ENCODE assay signal across 26 cellular contexts in the genomic region with DNA sequence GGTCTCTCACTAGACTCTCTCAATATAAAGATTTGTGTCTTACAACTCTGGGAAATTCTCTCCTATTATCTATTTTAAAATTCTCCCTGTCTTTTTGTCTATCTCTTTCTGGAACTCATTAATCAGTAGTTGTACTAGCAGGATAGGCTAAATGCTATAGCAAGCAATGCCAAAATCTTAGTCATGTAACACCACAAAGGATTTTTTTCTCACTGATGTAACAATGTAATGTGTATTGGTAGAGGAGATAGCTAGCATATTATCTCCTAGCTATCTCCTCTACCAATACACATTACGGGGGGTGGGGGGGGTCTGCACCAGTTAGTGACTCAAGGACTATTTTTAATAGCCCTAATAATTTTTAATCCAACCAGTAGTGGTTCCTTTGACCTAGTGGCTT.
"Had no signal": no experiment of that assay in that cellular context is flagged by ENCODE, and none has a peak within 500 bp of the region (broad histone marks: within the 10 kb centered on the region; RNA-seq: fewer than 3 reads in every experiment).

No MANE protein-coding gene starts in this region.

- H3K27ac ChIP-seq: left lung, ovary, right atrium auricular region, right lobe of liver, stomach, thyroid gland, transverse colon, upper lobe of right lung had no signal

- H3K27me3 Mint-ChIP-seq: natural killer cell treated with Interleukin-12 subunit alpha and Interleukin-12 subunit beta and Interleukin-15 and Interleukin-18, amount 100 ng/mL, for 72 hours; progenitor cell of endocrine pancreas; stimulated activated naive B cell treated with anti-CD40 and anti-IgM and Interleukin-4, amounts not matched to agents 10 μg/mL and 1 μg/mL and 100 μg/mL, for 72 hours had no signal

- H3K4me1 ChIP-seq: left lung, right atrium auricular region, right lobe of liver, stomach, transverse colon, upper lobe of right lung had no signal

- DNase-seq: hippocampal formation; immature natural killer cell; kidney; left colon; left lung; midbrain; mucosa of descending colon; naive thymus-derived CD4-positive, alpha-beta T cell; ovary; right lobe of liver; stimulated activated CD4-positive, alpha-beta T cell treated with anti-CD3 and anti-CD28 coated beads, Interleukin-1b, Interleukin-23, amount 100 ng/mL, for 48 hours; stimulated activated CD4-positive, alpha-beta T cell treated with anti-CD3 and anti-CD28 coated beads, Interleukin-2, amount 100 ng/mL, for 48 hours; stimulated activated naive B cell treated with anti-CD40 and anti-IgM and Interleukin-4, amounts not matched to agents 10 μg/mL and 1 μg/mL and 100 μg/mL, for 72 hours; stimulated activated naive CD8-positive, alpha-beta T cell treated with anti-CD3 and anti-CD28 coated beads, Interleukin-15, Interleukin-2, amounts not matched to agents 100 U/mL and 50 U/mL, for 24 hours; stomach; testis; thyroid gland; transverse colon; upper lobe of right lung had no signal

- FAIRE-seq: islet of Langerhans, kidney, urothelium cell line had no signal

- H3K9me3 ChIP-seq: left lung, mucosa of descending colon, ovary, right atrium auricular region, right lobe of liver, stomach, testis, thyroid gland, transverse colon, upper lobe of right lung had no signal

- H3K27me3 ChIP-seq: left lung, ovary, right atrium auricular region, testis, thyroid gland, transverse colon, upper lobe of right lung had no signal

- H3K27ac Mint-ChIP-seq: immature natural killer cell; naive thymus-derived CD4-positive, alpha-beta T cell; natural killer cell treated with Interleukin-12 subunit alpha and Interleukin-12 subunit beta and Interleukin-15 and Interleukin-18, amount 100 ng/mL, for 72 hours; progenitor cell of endocrine pancreas; stimulated activated naive B cell treated with anti-CD40 and anti-IgM and Interleukin-4, amounts not matched to agents 10 μg/mL and 1 μg/mL and 100 μg/mL, for 72 hours had no signal

- H3K4me2 ChIP-seq: smooth muscle cell had no signal

- H3K9me3 Mint-ChIP-seq: stimulated activated naive B cell treated with anti-CD40 and anti-IgM and Interleukin-4, amounts not matched to agents 10 μg/mL and 1 μg/mL and 100 μg/mL, for 72 hours had no signal

- ATAC-seq: left colon; left lung; mucosa of descending colon; naive thymus-derived CD4-positive, alpha-beta T cell; natural killer cell treated with Interleukin-12 subunit alpha and Interleukin-12 subunit beta and Interleukin-15 and Interleukin-18, amount 100 ng/mL, for 72 hours; right lobe of liver; stimulated activated naive B cell treated with anti-CD40 and anti-IgM and Interleukin-4, amounts not matched to agents 10 μg/mL and 1 μg/mL and 100 μg/mL, for 72 hours; stimulated activated naive CD8-positive, alpha-beta T cell treated with anti-CD3 and anti-CD28 coated beads, Interleukin-15, Interleukin-2, amounts not matched to agents 100 U/mL and 50 U/mL, for 24 hours; upper lobe of right lung had no signal

- H3K36me3 ChIP-seq: left lung, ovary, right atrium auricular region, right lobe of liver, stomach, thyroid gland, transverse colon, upper lobe of right lung had no signal

- H3K36me3 Mint-ChIP-seq: immature natural killer cell; naive thymus-derived CD4-positive, alpha-beta T cell; natural killer cell treated with Interleukin-12 subunit alpha and Interleukin-12 subunit beta and Interleukin-15 and Interleukin-18, amount 100 ng/mL, for 72 hours; stimulated activated naive B cell treated with anti-CD40 and anti-IgM and Interleukin-4, amounts not matched to agents 10 μg/mL and 1 μg/mL and 100 μg/mL, for 72 hours had no signal

- H3K4me3 ChIP-seq: left lung, lung, mucosa of descending colon, ovary, right atrium auricular region, right lobe of liver, smooth muscle cell, stomach, testis, thyroid gland, transverse colon, upper lobe of right lung had no signal

- H3K4me1 Mint-ChIP-seq: immature natural killer cell; stimulated activated naive B cell treated with anti-CD40 and anti-IgM and Interleukin-4, amounts not matched to agents 10 μg/mL and 1 μg/mL and 100 μg/mL, for 72 hours had no signal

- H3K4me3 Mint-ChIP-seq: immature natural killer cell; naive thymus-derived CD4-positive, alpha-beta T cell; natural killer cell treated with Interleukin-12 subunit alpha and Interleukin-12 subunit beta and Interleukin-15 and Interleukin-18, amount 100 ng/mL, for 72 hours; stimulated activated naive B cell treated with anti-CD40 and anti-IgM and Interleukin-4, amounts not matched to agents 10 μg/mL and 1 μg/mL and 100 μg/mL, for 72 hours had no signal
